In the genomic region with DNA sequence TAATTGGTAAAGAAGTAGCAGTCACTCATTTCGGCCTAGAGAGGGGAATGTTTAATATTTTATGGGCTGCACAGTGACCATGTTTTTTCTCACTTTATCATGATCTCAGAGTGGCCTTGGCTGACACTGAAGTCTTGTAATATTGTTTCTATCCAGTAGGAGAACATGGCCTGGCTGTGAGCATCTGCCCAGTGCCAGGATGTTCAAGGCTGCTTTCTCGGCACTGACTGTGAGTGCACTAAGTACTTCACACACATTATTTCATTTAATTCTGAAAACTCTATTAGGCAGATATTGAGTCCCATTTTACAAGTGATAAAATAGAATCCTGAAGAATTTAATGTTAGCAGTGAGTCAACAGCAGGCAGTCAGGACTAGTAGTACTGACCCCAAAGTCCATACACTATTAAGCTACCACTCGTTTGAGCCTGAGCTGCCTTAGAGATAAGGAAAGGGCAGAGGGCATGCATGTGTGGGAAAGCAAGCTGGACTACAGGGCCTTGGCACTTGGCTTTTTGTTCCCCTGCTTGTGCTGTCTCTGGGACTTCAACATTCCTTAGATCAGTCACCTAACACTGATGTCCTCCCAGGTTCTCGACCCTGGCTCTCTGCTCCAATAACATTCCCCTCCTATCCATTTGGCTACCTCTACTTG, we compare ENCODE assay signal across 13 cellular contexts. TPM values are rescaled to one million over a fixed set of nuclear protein-coding genes. Genes with fewer than 3 reads are reported as not detected.
DNase-seq lines count a peak whose midpoint lies in the region; ATAC-seq, FAIRE-seq and TF ChIP-seq lines count a peak whose summit lies in the region.
"Had no signal": no experiment of that assay in that cellular context is flagged by ENCODE, and none has a peak within 500 bp of the region (broad histone marks: within the 10 kb centered on the region; RNA-seq: fewer than 3 reads in every experiment).

No MANE protein-coding gene starts in this region.

- ATAC-seq in A549, result peak; percentile 77 to 80

- POLR2A ChIA-PET in A549 (lab: Yijun Ruan, JAX), result no interaction called here

- no peak for FAIRE-seq in A549 (lab: Jason Lieb, UNC)
- FAIRE-seq in kidney (lab: Jason Lieb, UNC), result no peak
- FAIRE-seq: bronchial epithelial cell had no signal

- H3K27me3 ChIP-seq in adrenal gland, result peaks cover 6% of the 10 kb centered on the region
- no peaks in the 10 kb centered on the region for H3K27me3 ChIP-seq in H7 (ENCODE audit: control insufficient read depth, insufficient read depth, low read length)
- H3K27me3 ChIP-seq: uterus had no signal

- TF ChIP-seq EP300 in A549 (IDR thresholded peaks at IDR 0.05), result no peak

- CTCF ChIA-PET in A549 (lab: Yijun Ruan, JAX), result interaction anchor here (1.0 kb wide), 1 partner anchor 14 kb away, joined by 4 read pairs; no protein-coding TSS in a partner anchor

- H3K36me3 ChIP-seq in adrenal gland (replicated peaks in 1 of 2) (no peaks in the 10 kb centered on the region), kidney (ENCODE audit: control insufficient read depth in 1 of 2, insufficient read depth in 2 of 2, low read length in 2 of 2) (no peaks in the 10 kb centered on the region), H7 (replicated peaks; ENCODE audit: control insufficient read depth, insufficient read depth, low read length) (no peaks in the 10 kb centered on the region)
- H3K36me3 ChIP-seq: uterus had no signal

- peak in 1 of 2 experiments; percentile 9; a peak in 1 of 5 replicates for TF ChIP-seq RAD21 in A549 (conservative IDR thresholded peaks at IDR 0.05 in 1 of 2, IDR thresholded peaks at IDR 0.05 in 1 of 2)

- TF ChIP-seq CTCF in A549 (IDR thresholded peaks at IDR 0.05) (peak; percentile 13; the same call in 1 of the 3 replicates), adrenal gland (IDR thresholded peaks at IDR 0.05) (peak; percentile 20 to 62 (median 57)), kidney (IDR thresholded peaks at IDR 0.05; ENCODE audit: borderline replicate concordance, extremely low read depth, insufficient read depth) (peak; percentile 25)

- 58% methylated on average over 4 of the region's 4 CpGs for WGBS in A549 (ENCODE audit: missing lambda C conversion rate)
- 39 to 51% (median 43%) methylated on average over 4 of the region's 4 CpGs for WGBS in adrenal gland, 4 donors

- H3K9ac ChIP-seq in kidney (ENCODE audit: low read length in 2 of 2), result no peak overlapping the region

- H3K9me3 ChIP-seq in A549 (no peaks in the 10 kb centered on the region), adrenal gland (replicated peaks in 1 of 3) (no peaks in the 10 kb centered on the region), kidney (ENCODE audit: control insufficient read depth in 1 of 2, low read length in 2 of 2) (no peaks in the 10 kb centered on the region)
- H3K9me3 ChIP-seq: uterus had no signal

- H3K27ac ChIP-seq in A549, result peak overlapping the region; percentile 20 to 57; a peak in 3 of 6 replicates
- no peak overlapping the region for H3K27ac ChIP-seq in adrenal gland
- H3K27ac ChIP-seq in kidney (ENCODE audit: low read depth in 2 of 2, low read length in 2 of 2), result peak overlapping the region in 1 of 2 donors; percentile 19
- H3K27ac ChIP-seq: C4-2B, uterus had no signal

- H3K4me1 ChIP-seq in A549 (peaks cover 32% of the 10 kb centered on the region), adrenal gland (replicated peaks in 1 of 2) (no peaks in the 10 kb centered on the region), kidney (ENCODE audit: control insufficient read depth in 1 of 2, insufficient read depth in 1 of 2, low read depth in 1 of 2, low read length in 2 of 2) (peaks cover 7% of the 10 kb centered on the region in 2 donors)
- H3K4me1 ChIP-seq: uterus had no signal

- intact Hi-C loops in adrenal gland (cut with DNase I) (no loop called here), kidney (cut with DNase I) (no loop called here)

- DNase-seq in A549 (ENCODE audit: low read depth in 1 of 2, low spot score in 1 of 2) (peak; percentile 30 to 57), HCEC 1CT (peak; percentile 43), adrenal gland (peak; percentile 24 to 79 (median 63)), kidney (no peak), NCI-H1092 (lab: John Stamatoyannopoulos, UW) (no peak), H7 (no peak), GM19240 (ENCODE audit: insufficient read length, low spot score) (no peak)
- no peak for DNase-seq in stimulated activated naive CD4-positive, alpha-beta T cell treated with Interleukin-2 at 50 U/mL for 16 hours (lab: John Stamatoyannopoulos, UW)
- DNase-seq: hypothalamus, NCI-H2029 treated with DMSO at 0.1 percent for 48 hours, uterus had no signal

- H3K4me3 ChIP-seq in A549 (no peak overlapping the region), adrenal gland (no peak overlapping the region), kidney (ENCODE audit: low read length in 2 of 2) (no peak overlapping the region), H7 (ENCODE audit: insufficient read depth, low read depth, low read length) (no peak overlapping the region)
- H3K4me3 ChIP-seq: uterus had no signal

- TF ChIP-seq POLR2A in A549 (IDR thresholded peaks at IDR 0.05; ENCODE audit: low read length) (no peak), adrenal gland (IDR thresholded peaks at IDR 0.05) (no peak)

- H3K4me2 ChIP-seq in A549, result no peak overlapping the region

TF ChIP-seq in A549, 52 proteins besides CTCF, POLR2A, EP300 and RAD21:
- TF ChIP-seq TFCP2L1 (CRISPR knock-in tag; IDR thresholded peaks at IDR 0.05) (no peak), CHD4 (IDR thresholded peaks at IDR 0.05; ENCODE audit: borderline replicate concordance) (no peak), HEYL (CRISPR knock-in tag; IDR thresholded peaks at IDR 0.05) (no peak), JUN (IDR thresholded peaks at IDR 0.05) (no peak), TP53 (CRISPR knock-in tag; IDR thresholded peaks at IDR 0.05) (no peak), ZNF302 (CRISPR knock-in tag; IDR thresholded peaks at IDR 0.05) (no peak)
- TF ChIP-seq, protein P1, sequence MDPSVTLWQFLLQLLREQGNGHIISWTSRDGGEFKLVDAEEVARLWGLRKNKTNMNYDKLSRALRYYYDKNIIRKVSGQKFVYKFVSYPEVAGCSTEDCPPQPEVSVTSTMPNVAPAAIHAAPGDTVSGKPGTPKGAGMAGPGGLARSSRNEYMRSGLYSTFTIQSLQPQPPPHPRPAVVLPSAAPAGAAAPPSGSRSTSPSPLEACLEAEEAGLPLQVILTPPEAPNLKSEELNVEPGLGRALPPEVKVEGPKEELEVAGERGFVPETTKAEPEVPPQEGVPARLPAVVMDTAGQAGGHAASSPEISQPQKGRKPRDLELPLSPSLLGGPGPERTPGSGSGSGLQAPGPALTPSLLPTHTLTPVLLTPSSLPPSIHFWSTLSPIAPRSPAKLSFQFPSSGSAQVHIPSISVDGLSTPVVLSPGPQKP (IDR thresholded peaks at IDR 0.05; ENCODE audit: low read depth, low read length), result no peak

RNA-seq across cellular contexts. Expression of gene APPL2, which starts 42.2 kb away (rescaled TPM):
- polyA plus RNA-seq in A549 (2011; rRNA removed) (48.1 and 62.6 TPM in 2 replicates), A549 (2017; fragmentation: RNase III; extraction: RNeasy Plus Mini Kit Qiagen cat#74134 plus additional on column Dnase treatment) (21.7 to 25.8 TPM (median 24.1 TPM) in 3 replicates), adrenal gland (10 to 100 TPM; 15.9 to 48.3 (median 17.2) TPM), kidney (ENCODE audit: insufficient read depth, low read depth, low replicate concordance) (17.9 TPM)
- polyA plus RNA-seq in A549 (2012; cell fraction: cytosol; rRNA removed), result 19.2 and 22.1 TPM in 2 replicates
- 15.7 and 23.0 TPM in 2 replicates for polyA plus RNA-seq in A549 (2012; cell fraction: nucleus; rRNA removed)
- 34.5 and 37.0 TPM in 2 replicates for polyA minus RNA-seq in A549 (2011; rRNA and poly(A)+ RNA removed)
- total RNA-seq in adrenal gland (100 to 1,000 TPM in 2 of 8 donors, 10 to 100 TPM in 6; 46.4 to 122 (median 60.4) TPM), kidney (42.5 TPM)
- 12.8 and 22.2 TPM in 2 replicates for total RNA-seq in H7 (2014; rRNA removed; shearing (Covaris generic))

RNA-seq across cellular contexts. Expression of gene C12orf75, which starts 52.3 kb away (rescaled TPM):
- polyA plus RNA-seq in A549 (2011; rRNA removed), result 238 and 298 TPM in 2 replicates
- 126 and 130 TPM in 2 replicates for polyA plus RNA-seq in A549 (2012; cell fraction: cytosol; rRNA removed)
- polyA plus RNA-seq in A549 (2012; cell fraction: nucleus; rRNA removed), result 30.4 and 51.6 TPM in 2 replicates
- 202 to 224 TPM (median 210 TPM) in 3 replicates for polyA plus RNA-seq in A549 (2017; fragmentation: RNase III; extraction: RNeasy Plus Mini Kit Qiagen cat#74134 plus additional on column Dnase treatment)
- polyA minus RNA-seq in A549 (2011; rRNA and poly(A)+ RNA removed), result 23.0 and 25.4 TPM in 2 replicates
- 10 to 100 TPM in 4 of 8 donors, 1 to 10 TPM in 4; 6.0 to 94.2 (median 12.0) TPM for total RNA-seq in adrenal gland
- polyA plus RNA-seq in adrenal gland, result 10 to 100 TPM in 2 of 3 donors, 1 to 10 TPM in 1; 6.8 to 23.3 (median 10.6) TPM
- total RNA-seq in kidney, result 127 TPM
- 107 TPM for polyA plus RNA-seq in kidney (ENCODE audit: insufficient read depth, low read depth, low replicate concordance)
- 7.7 and 8.9 TPM in 2 replicates for total RNA-seq in H7 (2014; rRNA removed; shearing (Covaris generic))

Comparison
In these comparisons a context has a peak if more than half of its experiments do, and no peak if none do; other contexts are left out.
1. DNase-seq: peak in A549 (2 of 2), HCEC 1CT (single experiment) and adrenal gland (7 of 7); none in kidney (single experiment), stimulated activated naive CD4-positive, alpha-beta T cell treated with Interleukin-2 at 50 U/mL for 16 hours (single experiment), NCI-H1092 (single experiment), H7 (single experiment) and GM19240 (single experiment).
2. H3K27ac ChIP-seq: peak in A549 (2 of 2); none in adrenal gland (0 of 5).
3. Peak in every context shown above with its lines, with median percentiles within 50 percentile points of each other: CTCF ChIP-seq.